Comparison of ENCODE assay signal across 13 cellular contexts in the genomic region with DNA sequence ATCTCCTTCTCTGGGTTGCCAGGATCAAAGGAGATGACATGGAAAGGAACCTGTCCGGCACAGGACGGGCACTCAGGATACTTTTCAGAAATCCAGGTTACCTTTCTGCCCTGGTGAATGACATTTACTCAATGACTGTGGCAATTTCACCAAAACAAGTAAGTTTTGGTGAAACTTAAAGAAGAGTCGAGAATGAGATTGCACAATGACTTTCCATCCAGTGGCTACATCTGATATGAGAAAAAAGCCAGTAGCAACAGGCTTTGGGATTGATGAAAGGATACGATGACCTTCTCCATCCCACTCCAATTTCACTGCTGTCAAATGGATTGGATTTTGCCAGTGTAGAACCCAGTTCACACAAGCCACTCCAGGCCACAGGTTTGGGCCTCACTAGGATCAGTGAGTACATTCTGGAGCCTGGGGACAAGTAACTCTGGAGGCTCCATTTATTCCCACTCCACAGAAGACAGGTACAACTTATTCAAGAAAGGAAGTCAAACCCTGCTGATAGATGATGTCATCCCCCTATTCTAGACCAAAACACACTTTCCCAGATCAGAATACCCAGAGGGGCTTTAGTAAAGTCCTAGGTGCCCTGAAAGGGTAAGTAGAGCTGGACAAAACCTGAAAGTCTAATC.
DNase-seq lines count a peak whose midpoint lies in the region; ATAC-seq and TF ChIP-seq lines count a peak whose summit lies in the region.
"Had no signal": no experiment of that assay in that cellular context is flagged by ENCODE, and none has a peak within 500 bp of the region (broad histone marks: within the 10 kb centered on the region; RNA-seq: fewer than 3 reads in every experiment).

No MANE protein-coding gene starts in this region.

- no peak overlapping the region for H2BK120ac ChIP-seq in mesenchymal stem cell (ENCODE audit: low read depth, low read length)

- H3K4ac ChIP-seq in mesenchymal stem cell (ENCODE audit: low read depth in 1 of 2, low read length in 2 of 2), result no peak overlapping the region

- in situ Hi-C loops in transverse colon (cut with MboI; ENCODE audit: low pct_ligation_motif_present in 1 of 4, low pct_unique_long_range_greater_than_20kb in 1 of 4, low sequenced_read_pairs in 3 of 4), result no loop called here

- H3K36me3 ChIP-seq in mesenchymal stem cell (ENCODE audit: control insufficient read depth in 1 of 2, insufficient read depth in 2 of 2, low read depth in 1 of 2, low read length in 2 of 2) (peaks cover 6 to 95% of the 10 kb centered on the region in 2 experiments), transverse colon (peaks cover 0 to 11% (median 0%) of the 10 kb centered on the region in 4 donors)

- H3K4me1 Mint-ChIP-seq in brain, result peaks cover 48% of the 10 kb centered on the region

- peaks cover 0 to 2% (median 0%) of the 10 kb centered on the region in 5 experiments for H3K9me3 Mint-ChIP-seq in brain
- H3K9me3 Mint-ChIP-seq: naive thymus-derived CD8-positive, alpha-beta T cell; T-helper 1 cell treated with Interleukin-12 subunit alpha and Interleukin-12 subunit beta and Interleukin-4 antibody, amounts not matched to agents 30 μg/mL and 1 μg/mL, for 36 hours had no signal

- no peak overlapping the region for H3K18ac ChIP-seq in mesenchymal stem cell (ENCODE audit: low read depth in 1 of 2, low read length in 2 of 2)

- H3K36me3 Mint-ChIP-seq in brain, result peaks cover 30% of the 10 kb centered on the region
- H3K36me3 Mint-ChIP-seq: naive thymus-derived CD8-positive, alpha-beta T cell had no signal

- H2BK15ac ChIP-seq in mesenchymal stem cell (ENCODE audit: low read depth, poor library complexity, severe bottlenecking), result no peak overlapping the region

- H2AFZ ChIP-seq in mesenchymal stem cell (ENCODE audit: low read depth, low read length), result no peak overlapping the region

- no peak overlapping the region for H3K14ac ChIP-seq in mesenchymal stem cell (ENCODE audit: low read length in 2 of 2)

- peak overlapping the region in 1 of 5 experiments; percentile 26 for H3K4me3 Mint-ChIP-seq in brain
- H3K4me3 Mint-ChIP-seq: T-helper 1 cell treated with Interleukin-12 subunit alpha and Interleukin-12 subunit beta and Interleukin-4 antibody, amounts not matched to agents 30 μg/mL and 1 μg/mL, for 36 hours had no signal

- H3K27me3 Mint-ChIP-seq in brain, result no peaks in the 10 kb centered on the region

- peak; percentile 8 for ATAC-seq in HG03135 (IDR thresholded peaks at IDR 0.05; ENCODE audit: unreplicated experiment)
- ATAC-seq: naive thymus-derived CD8-positive, alpha-beta T cell had no signal

- H3K27ac ChIP-seq in mesenchymal stem cell (ENCODE audit: low read length, poor library complexity, severe bottlenecking) (no peak overlapping the region), transverse colon (peak overlapping the region; percentile 74 to 81 (median 78))
- H3K27ac ChIP-seq: HL-60 had no signal

- H3K27me3 ChIP-seq in mesenchymal stem cell (ENCODE audit: control insufficient read depth in 1 of 2, insufficient read depth in 1 of 2, low read length in 2 of 2) (no peaks in the 10 kb centered on the region), transverse colon (no peaks in the 10 kb centered on the region)

- H4K8ac ChIP-seq in mesenchymal stem cell (ENCODE audit: low read length), result no peak overlapping the region

- H3K9me3 ChIP-seq in mesenchymal stem cell (ENCODE audit: control insufficient read depth, low read length), result no peaks in the 10 kb centered on the region
- H3K9me3 ChIP-seq in transverse colon, result no peaks in the 10 kb centered on the region

- H3K4me2 ChIP-seq in mesenchymal stem cell (ENCODE audit: low read length, poor library complexity, severe bottlenecking), result no peak overlapping the region

- intact Hi-C loops in transverse colon (cut with DNase I; ENCODE audit: low total_unique reads), result no loop called here

- H3K4me3 ChIP-seq in mesenchymal stem cell (ENCODE audit: insufficient read depth in 1 of 2, low read depth in 1 of 2, low read length in 2 of 2) (no peak overlapping the region), transverse colon (no peak overlapping the region)

- no peak overlapping the region for H2BK5ac ChIP-seq in mesenchymal stem cell (ENCODE audit: low read depth, low read length, poor library complexity, severe bottlenecking)

- 99% methylated on average over 4 of the region's 4 CpGs for WGBS in mesenchymal stem cell
- WGBS in transverse colon (ENCODE audit: low coverage in 1 of 2), 2 donors, result 86% methylated on average over 4 of the region's 4 CpGs; no CpG with 5 or more reads in 1 of the 2 donors

- peak overlapping the region; percentile 60 for H3K9ac ChIP-seq in mesenchymal stem cell (ENCODE audit: low read length)

- H2AK5ac ChIP-seq in mesenchymal stem cell (ENCODE audit: low read length, severe bottlenecking), result no peak overlapping the region

- H3K79me1 ChIP-seq in mesenchymal stem cell (replicated peaks; ENCODE audit: low read length, poor library complexity, severe bottlenecking), result no peaks in the 10 kb centered on the region

- H3K27ac Mint-ChIP-seq in brain, result peak overlapping the region in 4 of 5 experiments; percentile 45 to 96 (median 93)
- H3K27ac Mint-ChIP-seq: naive thymus-derived CD8-positive, alpha-beta T cell; T-helper 1 cell treated with Interleukin-12 subunit alpha and Interleukin-12 subunit beta and Interleukin-4 antibody, amounts not matched to agents 30 μg/mL and 1 μg/mL, for 36 hours had no signal

- no peak overlapping the region for H2BK12ac ChIP-seq in mesenchymal stem cell (ENCODE audit: low read length in 2 of 2)

- no peak for TF ChIP-seq POLR2A in transverse colon (IDR thresholded peaks at IDR 0.05)

- DNase-seq in mesenchymal stem cell (no peak), transverse colon (no peak), RKO (ENCODE audit: low spot score) (no peak), SIG-M5 treated with dmso at 0.1 percent for 504 hours (lab: John Stamatoyannopoulos, UW; ENCODE audit: unreplicated experiment) (no peak)
- DNase-seq in activated CD4-positive, alpha-beta T cell treated with anti-CD3 and anti-CD28 coated beads for 1 hour, result no peak
- DNase-seq: activated CD4-positive, alpha-beta T cell treated with anti-CD3 and anti-CD28 coated beads for 4 hours; activated T-cell treated with anti-CD3 and anti-CD28 coated beads, Interleukin-2, amount 50 U/mL, for 48 hours; amygdala; naive thymus-derived CD8-positive, alpha-beta T cell had no signal

- no peaks in the 10 kb centered on the region for H3K4me1 ChIP-seq in mesenchymal stem cell (ENCODE audit: control insufficient read depth, insufficient read depth, low read depth, low read length)
- peaks cover 4 to 29% (median 15%) of the 10 kb centered on the region in 4 donors for H3K4me1 ChIP-seq in transverse colon

- no peak for TF ChIP-seq EP300 in transverse colon (IDR thresholded peaks at IDR 0.05; ENCODE audit: low read depth)

- H4K91ac ChIP-seq in mesenchymal stem cell (ENCODE audit: low read length), result no peak overlapping the region

- no peak overlapping the region for H3K23ac ChIP-seq in mesenchymal stem cell (ENCODE audit: low read length in 2 of 2)

- TF ChIP-seq CTCF in brain (conservative IDR thresholded peaks at IDR 0.05), result no peak
- TF ChIP-seq CTCF in transverse colon (IDR thresholded peaks at IDR 0.05), result no peak
